Comparison of ENCODE assay signal across 28 cellular contexts in the genomic region with DNA sequence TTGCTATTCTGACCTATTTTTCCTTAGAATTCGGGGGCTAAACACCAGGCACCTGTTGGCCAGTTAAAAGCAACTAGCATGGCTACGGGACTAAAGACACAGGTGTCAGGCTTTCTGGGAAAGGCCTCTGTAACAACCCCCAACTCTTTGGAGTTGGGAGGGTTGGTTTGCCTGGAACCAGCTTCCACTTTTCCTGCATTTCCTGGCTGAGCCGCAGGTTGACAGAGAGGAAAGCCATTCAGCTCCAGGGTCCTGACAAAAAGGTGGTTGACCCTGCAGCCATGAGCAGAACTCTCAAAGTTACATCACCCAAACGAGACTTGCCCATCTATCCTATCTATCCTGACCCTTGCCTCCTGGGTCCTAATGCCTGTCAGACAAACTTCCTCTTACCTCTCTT.
"Had no signal": no experiment of that assay in that cellular context is flagged by ENCODE, and none has a peak within 500 bp of the region (broad histone marks: within the 10 kb centered on the region; RNA-seq: fewer than 3 reads in every experiment).

No MANE protein-coding gene starts in this region.

- H3K4me2 ChIP-seq: hepatocyte had no signal

- H3K27me3 ChIP-seq: brain microvascular endothelial cell, gastroesophageal sphincter, hepatocyte had no signal

- H3K79me2 ChIP-seq: hepatocyte had no signal

- DNase-seq: activated CD4-positive, alpha-beta memory T cell treated with anti-CD3 and anti-CD28 coated beads for 36 hours; activated CD4-positive, alpha-beta T cell treated with anti-CD3 and anti-CD28 coated beads for 1 hour; activated CD4-positive, alpha-beta T cell treated with anti-CD3 and anti-CD28 coated beads for 4 hours; activated CD8-positive, alpha-beta T cell treated with anti-CD3 and anti-CD28 coated beads, Interleukin-2, amount 10 ng/mL, durations not matched to agents 7 days and 5 days; activated effector memory CD4-positive, alpha-beta T cell treated with Interleukin-2 at 50 U/mL for 16 hours; activated gamma-delta T cell treated with Interleukin-2 at 50 U/mL for 16 hours; activated naive CD4-positive, alpha-beta T cell treated with anti-CD3 and anti-CD28 coated beads, Interleukin-2, amount 50 U/mL, for 16 hours; activated naive CD4-positive, alpha-beta T cell treated with Interleukin-2 at 50 U/mL for 16 hours; activated T-cell treated with anti-CD3 and anti-CD28 coated beads, Interleukin-2, amount 50 U/mL, for 4 hours; amniotic stem cell; anterior cingulate cortex; brain microvascular endothelial cell; dermis blood vessel endothelial cell; effector CD4-positive, alpha-beta T cell; effector memory CD8-positive, alpha-beta T cell; erythroblast; esophagus squamous epithelium; foreskin melanocyte; heart right ventricle; T-helper 1 cell; T-helper 17 cell; T1000 had no signal

- FAIRE-seq: astrocyte, bronchial epithelial cell had no signal

- H3K36me3 ChIP-seq: brain microvascular endothelial cell, esophagus squamous epithelium, gastroesophageal sphincter, heart right ventricle had no signal

- H3K4me1 ChIP-seq: esophagus squamous epithelium, gastroesophageal sphincter, heart right ventricle had no signal

- H3K9me3 ChIP-seq: esophagus squamous epithelium, gastroesophageal sphincter had no signal

- H3K27ac ChIP-seq: brain microvascular endothelial cell, coronary artery, esophagus squamous epithelium, gastroesophageal sphincter, heart right ventricle, hepatocyte, VCaP had no signal

- H3K4me3 ChIP-seq: coronary artery, esophagus squamous epithelium, gastroesophageal sphincter, heart right ventricle, hepatocyte had no signal

- H2AFZ ChIP-seq: hepatocyte had no signal
